Comparison of ENCODE assay signal across 1 cellular context in the genomic region with DNA sequence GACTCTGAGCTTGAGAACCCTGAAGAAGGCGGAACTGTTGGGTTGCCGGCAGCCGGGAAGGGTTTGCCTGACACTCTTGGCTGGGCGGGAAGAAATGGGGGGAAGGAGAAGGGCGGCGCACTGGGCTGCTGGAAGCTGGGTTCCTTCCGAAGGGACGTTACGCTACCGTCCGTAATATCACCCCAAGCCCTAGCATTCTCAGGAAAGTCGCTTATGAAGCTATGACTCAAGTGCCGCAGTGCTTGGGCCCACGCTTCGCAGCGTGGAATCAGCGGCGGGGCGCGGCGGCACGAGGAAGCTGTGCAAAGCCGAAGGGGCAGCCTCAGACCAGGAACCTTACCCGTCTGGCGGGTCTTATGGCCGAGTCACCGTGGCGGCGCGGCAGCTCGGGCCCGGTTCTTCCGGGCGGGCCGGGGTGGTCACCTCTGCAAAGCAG.
A peak's percentile ranks its signal among the peaks of the same experiment; 100 is the strongest.
TF ChIP-seq lines count a peak whose summit lies in the region.

No MANE protein-coding gene starts in this region.

TF ChIP-seq in H1, 55 proteins besides CTCF, POLR2A, EP300 and RAD21 (continued from another document):
- TF ChIP-seq, protein P1, sequence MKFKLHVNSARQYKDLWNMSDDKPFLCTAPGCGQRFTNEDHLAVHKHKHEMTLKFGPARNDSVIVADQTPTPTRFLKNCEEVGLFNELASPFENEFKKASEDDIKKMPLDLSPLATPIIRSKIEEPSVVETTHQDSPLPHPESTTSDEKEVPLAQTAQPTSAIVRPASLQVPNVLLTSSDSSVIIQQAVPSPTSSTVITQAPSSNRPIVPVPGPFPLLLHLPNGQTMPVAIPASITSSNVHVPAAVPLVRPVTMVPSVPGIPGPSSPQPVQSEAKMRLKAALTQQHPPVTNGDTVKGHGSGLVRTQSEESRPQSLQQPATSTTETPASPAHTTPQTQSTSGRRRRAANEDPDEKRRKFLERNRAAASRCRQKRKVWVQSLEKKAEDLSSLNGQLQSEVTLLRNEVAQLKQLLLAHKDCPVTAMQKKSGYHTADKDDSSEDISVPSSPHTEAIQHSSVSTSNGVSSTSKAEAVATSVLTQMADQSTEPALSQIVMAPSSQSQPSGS (IDR thresholded peaks at IDR 0.05; ENCODE audit: low read length) = 0 out of 2 replicates have a peak, but pooled peaks have one; percentile 31
- TF ChIP-seq JUND (IDR thresholded peaks at IDR 0.05; ENCODE audit: low read length) (no peak), TAF1 (IDR thresholded peaks at IDR 0.05; ENCODE audit: low read depth, low read length) (peak; percentile 91)
